Comparison of ENCODE assay signal across 9 cellular contexts in the genomic region with DNA sequence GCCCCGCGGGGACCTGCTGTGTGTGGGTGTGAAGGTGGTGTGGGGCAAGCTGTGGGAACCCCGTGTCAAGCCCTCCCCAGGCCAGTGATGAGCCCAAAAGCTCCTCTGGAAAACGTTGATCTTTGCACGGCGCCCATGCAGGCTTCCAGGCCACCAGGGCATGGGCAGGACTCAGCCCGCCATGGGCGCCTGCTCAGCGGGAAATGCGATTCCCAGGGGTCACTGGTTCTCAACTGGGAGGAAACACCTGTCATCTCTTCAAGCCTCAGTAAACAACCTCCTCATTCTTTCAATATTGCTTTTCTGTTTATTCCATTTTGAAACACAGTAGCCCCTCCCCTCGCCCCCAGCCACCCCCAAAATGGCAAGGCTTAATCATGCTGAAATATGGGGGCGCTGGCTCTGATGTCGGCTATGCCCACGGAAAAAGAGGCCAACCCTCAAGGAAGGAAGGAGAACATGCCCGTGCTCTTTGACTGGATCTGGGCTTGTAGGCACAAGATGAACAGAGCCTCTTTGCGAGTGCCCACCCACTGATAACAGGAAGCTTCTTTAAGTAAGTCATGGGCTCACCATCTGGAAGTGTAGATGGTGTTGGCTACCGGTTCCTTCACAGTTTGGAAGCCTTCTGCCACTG. TPM values are rescaled to one million over a fixed set of nuclear protein-coding genes. Genes with fewer than 3 reads are reported as not detected.
DNase-seq lines count a peak whose midpoint lies in the region; ATAC-seq and TF ChIP-seq lines count a peak whose summit lies in the region.
"Had no signal": no experiment of that assay in that cellular context is flagged by ENCODE, and none has a peak within 500 bp of the region (broad histone marks: within the 10 kb centered on the region; RNA-seq: fewer than 3 reads in every experiment).

No MANE protein-coding gene starts in this region.

- H3K79me2 ChIP-seq in OCI-LY3 (ENCODE audit: low read length) = peaks cover 65% of the 10 kb centered on the region

- no peaks in the 10 kb centered on the region for H3K27me3 ChIP-seq in OCI-LY3 (ENCODE audit: low read depth, low read length)
- H3K27me3 ChIP-seq in psoas muscle (ENCODE audit: insufficient read depth in 3 of 3, low read length in 2 of 3) = peaks cover 0 to 3% (median 0%) of the 10 kb centered on the region in 3 donors
- peaks cover 3% of the 10 kb centered on the region for H3K27me3 ChIP-seq in adrenal gland

- peak overlapping the region; percentile 96 for H3K9ac ChIP-seq in OCI-LY3 (ENCODE audit: low read length)

- no peak for TF ChIP-seq POLR2A in adrenal gland (IDR thresholded peaks at IDR 0.05)

- H3K4me1 ChIP-seq in OCI-LY3 (ENCODE audit: low read length) = peaks cover 76% of the 10 kb centered on the region
- H3K4me1 ChIP-seq in psoas muscle = no peaks in the 10 kb centered on the region
- no peaks in the 10 kb centered on the region for H3K4me1 ChIP-seq in adrenal gland (replicated peaks in 1 of 2)

- WGBS in psoas muscle, 3 donors = 68 to 70% (median 70%) methylated on average over 17 of the region's 17 CpGs
- 74 to 92% (median 79%) methylated on average over 13 to 17 of the region's 17 CpGs for WGBS in adrenal gland, 4 donors

- H3K4me3 ChIP-seq in OCI-LY3 (ENCODE audit: low read length) (peak overlapping the region; percentile 85), psoas muscle (peak overlapping the region; percentile 30), adrenal gland (no peak overlapping the region)

- H3K9me3 ChIP-seq in OCI-LY3 (ENCODE audit: insufficient read depth, low read length) = no peaks in the 10 kb centered on the region
- no peaks in the 10 kb centered on the region for H3K9me3 ChIP-seq in psoas muscle
- no peaks in the 10 kb centered on the region for H3K9me3 ChIP-seq in adrenal gland (replicated peaks in 1 of 3)

- DNase-seq in psoas muscle (no peak), adrenal gland (no peak), GM10266 (ENCODE audit: extremely low spot score) (no peak), iPS-NIHi11 (ENCODE audit: low spot score) (no peak), putamen (ENCODE audit: low spot score) (no peak)

- TF ChIP-seq CTCF in OCI-LY3 (IDR thresholded peaks at IDR 0.05; ENCODE audit: low read depth, low read length) (no peak), psoas muscle (IDR thresholded peaks at IDR 0.05) (no peak), adrenal gland (IDR thresholded peaks at IDR 0.05) (no peak), GM10266 (IDR thresholded peaks at IDR 0.05; ENCODE audit: control insufficient read depth, insufficient read depth, low read depth, missing control alignments) (no peak)

- no peak overlapping the region; the same call in 1 of the 2 replicates for H2AFZ ChIP-seq in OCI-LY3 (ENCODE audit: low read depth, low read length)

- ATAC-seq in GM18907 (IDR thresholded peaks at IDR 0.05; ENCODE audit: unreplicated experiment) (peak; percentile 39), HG02623 (IDR thresholded peaks at IDR 0.05; ENCODE audit: unreplicated experiment) (peak; percentile 35), psoas muscle (no peak)

- intact Hi-C loops in psoas muscle (cut with DNase I) = no loop called here
- intact Hi-C loops in adrenal gland (cut with DNase I) = no loop called here

- H3K36me3 ChIP-seq in OCI-LY3 (replicated peaks; ENCODE audit: low read depth, low read length) (peaks cover 38% of the 10 kb centered on the region), psoas muscle (ENCODE audit: insufficient read depth in 1 of 2, low read depth in 1 of 2) (no peaks in the 10 kb centered on the region), adrenal gland (replicated peaks in 1 of 2) (no peaks in the 10 kb centered on the region)

- H3K4me2 ChIP-seq in OCI-LY3 (ENCODE audit: low read length) = peak overlapping the region; percentile 94

- no peaks in the 10 kb centered on the region for H4K20me1 ChIP-seq in OCI-LY3 (ENCODE audit: insufficient read depth, low read length)

- H3K27ac ChIP-seq in OCI-LY3 (ENCODE audit: low read length) (peak overlapping the region; percentile 99), psoas muscle (no peak overlapping the region), adrenal gland (no peak overlapping the region)

RNA-seq across cellular contexts. Expression of gene POU2AF1, which starts 0.5 kb away (rescaled TPM):
- total RNA-seq in psoas muscle (under 1 TPM in 2 of 4 donors, not detected in 2; 0.21 to 0.25 TPM), adrenal gland (under 1 TPM in 3 of 8 donors, not detected in 5; 0.18 to 0.71 (median 0.38) TPM)
- polyA plus RNA-seq in psoas muscle (under 1 TPM in 2 of 3 donors, not detected in 1; 0.01 to 0.05 TPM), adrenal gland (1 to 10 TPM in 1 of 3 donors, under 1 TPM in 2; 0.03 to 1.7 (median 0.80) TPM)
- total RNA-seq: M059J had no signal

Comparison
In these comparisons a context has a peak if more than half of its experiments do, and no peak if none do; other contexts are left out.
1. ATAC-seq: peak in GM18907 (single experiment) and HG02623 (single experiment); none in psoas muscle (0 of 4).
2. H3K4me3 ChIP-seq: peak in OCI-LY3 (single experiment) and psoas muscle (single experiment); none in adrenal gland (0 of 4).